Comparison of ENCODE assay signal across 18 cellular contexts in genomic region chr1:94103608-94104007, GRCh38. TPM values are rescaled to one million over a fixed set of nuclear protein-coding genes. Genes with fewer than 3 reads are reported as not detected.
"Had no signal": no experiment of that assay in that cellular context is flagged by ENCODE, and none has a peak within 500 bp of the region (broad histone marks: within the 10 kb centered on the region; RNA-seq: fewer than 3 reads in every experiment).

No MANE protein-coding gene starts in this region.

- H3K9me3 Mint-ChIP-seq: dendritic cell treated with granulocyte-macrophage colony-stimulating factor and Interleukin-4, amounts not matched to agents 40 ng/mL and 50 ng/mL, for 4 days; nephron progenitor cell; stimulated activated naive CD8-positive, alpha-beta T cell treated with anti-CD3 and anti-CD28 coated beads, Interleukin-15, Interleukin-2, amounts not matched to agents 100 ng/mL and 50 ng/mL, for 24 hours; T-helper 2 cell treated with Interferon-gamma antibody and Interleukin-4, amounts not matched to agents 5 μg/mL and 100 μg/mL, for 36 hours had no signal

- DNase-seq: activated CD4-positive, alpha-beta T cell treated with anti-CD3 and anti-CD28 coated beads, Interleukin-2, amount 50 U/mL, for 1 hour; activated naive CD4-positive, alpha-beta T cell treated with Interleukin-2 at 50 U/mL for 16 hours; anterior cingulate cortex; effector memory CD4-positive, alpha-beta T cell; erythroblast; left ventricle myocardium superior; mesenchymal stem cell; nephron progenitor cell; right lobe of liver; SW 1271; upper lobe of right lung had no signal

- H3K4me3 Mint-ChIP-seq: dendritic cell treated with granulocyte-macrophage colony-stimulating factor and Interleukin-4, amounts not matched to agents 40 ng/mL and 50 ng/mL, for 4 days; nephron progenitor cell; stimulated activated naive CD8-positive, alpha-beta T cell treated with anti-CD3 and anti-CD28 coated beads, Interleukin-15, Interleukin-2, amounts not matched to agents 100 ng/mL and 50 ng/mL, for 24 hours; T-helper 2 cell treated with Interferon-gamma antibody and Interleukin-4, amounts not matched to agents 5 μg/mL and 100 μg/mL, for 36 hours had no signal

- H3K9me3 ChIP-seq: right lobe of liver, suprapubic skin, upper lobe of right lung had no signal

- ATAC-seq: left ventricle myocardium superior, right lobe of liver, upper lobe of right lung had no signal

- H3K27ac Mint-ChIP-seq: dendritic cell treated with granulocyte-macrophage colony-stimulating factor and Interleukin-4, amounts not matched to agents 40 ng/mL and 50 ng/mL, for 4 days; stimulated activated naive CD8-positive, alpha-beta T cell treated with anti-CD3 and anti-CD28 coated beads, Interleukin-15, Interleukin-2, amounts not matched to agents 100 ng/mL and 50 ng/mL, for 24 hours; T-helper 2 cell treated with Interferon-gamma antibody and Interleukin-4, amounts not matched to agents 5 μg/mL and 100 μg/mL, for 36 hours had no signal

- H3K4me3 ChIP-seq: right lobe of liver, smooth muscle cell, suprapubic skin, upper lobe of right lung had no signal

- H3K27ac ChIP-seq: right lobe of liver, suprapubic skin, upper lobe of right lung had no signal

- H3K27me3 ChIP-seq: right lobe of liver, suprapubic skin had no signal

- H3K4me2 ChIP-seq: smooth muscle cell had no signal

- H3K36me3 ChIP-seq: right lobe of liver, suprapubic skin, upper lobe of right lung had no signal

- H3K4me1 ChIP-seq: upper lobe of right lung had no signal

RNA-seq across cellular contexts. Expression of gene ABCA4, which starts 17.3 kb away (rescaled TPM):
- total RNA-seq: activated CD8-positive, alpha-beta memory T cell treated with anti-CD3 and anti-CD28 coated beads for 36 hours; kidney epithelial cell had no signal
